Comparison of ENCODE assay signal across 9 cellular contexts in genomic region chr11:117026593-117027330, GRCh38.
DNase-seq lines count a peak whose midpoint lies in the region; ATAC-seq and TF ChIP-seq lines count a peak whose summit lies in the region.
"Had no signal": no experiment of that assay in that cellular context is flagged by ENCODE, and none has a peak within 500 bp of the region (broad histone marks: within the 10 kb centered on the region; RNA-seq: fewer than 3 reads in every experiment).

No MANE protein-coding gene starts in this region.

- no peak for TF ChIP-seq CTCF in liver (IDR thresholded peaks at IDR 0.05; ENCODE audit: low read depth, low read length, missing input control)

- no peak overlapping the region for H3K9ac ChIP-seq in liver (ENCODE audit: low read depth in 1 of 2, low read length in 2 of 2)

- H3K27me3 ChIP-seq in liver (ENCODE audit: control insufficient read depth in 4 of 4, insufficient read depth in 4 of 4, low read length in 3 of 4) = no peaks in the 10 kb centered on the region
- H3K27me3 ChIP-seq: hepatocyte had no signal

- no peaks in the 10 kb centered on the region for H3K9me3 ChIP-seq in liver (ENCODE audit: control insufficient read depth in 4 of 4, low read length in 3 of 4)

- H3K27ac ChIP-seq in liver (ENCODE audit: low read depth in 1 of 2, low read length in 2 of 2) = no peak overlapping the region
- H3K27ac ChIP-seq: hepatocyte had no signal

- no peak for TF ChIP-seq RAD21 in liver (IDR thresholded peaks at IDR 0.05)

- DNase-seq in AG20443 (ENCODE audit: low spot score) (peak; percentile 38), HT1080 (ENCODE audit: low read depth) (peak; percentile 58), amniotic epithelial cell (ENCODE audit: low read depth) (peak; percentile 72), SK-N-DZ (ENCODE audit: low spot score) (no peak), GF-D8 (lab: John Stamatoyannopoulos, UW) (no peak), SKM-1 treated with dmso at 0.1 percent for 144 hours (lab: John Stamatoyannopoulos, UW; ENCODE audit: unreplicated experiment) (no peak)

- WGBS in liver = 77% methylated on average over 6 of the region's 6 CpGs

- H3K36me3 ChIP-seq in liver (ENCODE audit: control insufficient read depth in 4 of 4, insufficient read depth in 3 of 4, low read depth in 1 of 4, low read length in 3 of 4) = no peaks in the 10 kb centered on the region

- peaks cover 3 to 27% (median 13%) of the 10 kb centered on the region in 4 donors for H3K4me1 ChIP-seq in liver (ENCODE audit: control insufficient read depth in 4 of 4, insufficient read depth in 4 of 4, low read length in 3 of 4)

- no peak for ATAC-seq in HG03354 (IDR thresholded peaks at IDR 0.05; ENCODE audit: poor library complexity, severe bottlenecking, unreplicated experiment)

- H3K4me3 ChIP-seq in liver (ENCODE audit: low read depth in 1 of 3, low read length in 3 of 3) = no peak overlapping the region
- H3K4me3 ChIP-seq: hepatocyte had no signal

TF ChIP-seq in liver, 16 proteins besides CTCF, POLR2A, EP300 and RAD21:
- TF ChIP-seq RXRA (IDR thresholded peaks at IDR 0.05) (no peak), HNF4A (conservative IDR thresholded peaks at IDR 0.05) (peak; percentile 18 to 49), YY1 (IDR thresholded peaks at IDR 0.05) (peak; percentile 14), JUND (IDR thresholded peaks at IDR 0.05) (peak; percentile 76 to 95)
- TF ChIP-seq, protein P1, sequence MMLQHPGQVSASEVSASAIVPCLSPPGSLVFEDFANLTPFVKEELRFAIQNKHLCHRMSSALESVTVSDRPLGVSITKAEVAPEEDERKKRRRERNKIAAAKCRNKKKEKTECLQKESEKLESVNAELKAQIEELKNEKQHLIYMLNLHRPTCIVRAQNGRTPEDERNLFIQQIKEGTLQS (IDR thresholded peaks at IDR 0.05) = peak; percentile 50

Comparison
In these comparisons a context has a peak if more than half of its experiments do, and no peak if none do; other contexts are left out.
1. DNase-seq: peak in AG20443 (single experiment), HT1080 (single experiment) and amniotic epithelial cell (single experiment); none in SK-N-DZ (single experiment), GF-D8 (single experiment) and SKM-1 treated with dmso at 0.1 percent for 144 hours (single experiment).